14 cellular contexts compared by ENCODE assay signal in genomic region chr1:109239047-109239579, GRCh38. TPM values are rescaled to one million over a fixed set of nuclear protein-coding genes. Genes with fewer than 3 reads are reported as not detected.
DNase-seq lines count a peak whose midpoint lies in the region; ATAC-seq and TF ChIP-seq lines count a peak whose summit lies in the region.
"Had no signal": no experiment of that assay in that cellular context is flagged by ENCODE, and none has a peak within 500 bp of the region (broad histone marks: within the 10 kb centered on the region; RNA-seq: fewer than 3 reads in every experiment).

No MANE protein-coding gene starts in this region.

- peaks cover 6% of the 10 kb centered on the region for H4K20me1 ChIP-seq in smooth muscle cell (ENCODE audit: low read depth)

- H3F3A ChIP-seq in smooth muscle cell (ENCODE audit: low read depth): peaks cover 20% of the 10 kb centered on the region

- ATAC-seq in HG03135 (IDR thresholded peaks at IDR 0.05; ENCODE audit: unreplicated experiment): peak; percentile 51
- no peak for ATAC-seq in T-helper 17 cell
- ATAC-seq in foreskin keratinocyte: no peak
- ATAC-seq in activated T-cell treated with anti-CD3 and anti-CD28 coated beads, Interleukin-2, amount 50 U/mL, for 4 hours: no peak

- H4K8ac ChIP-seq in mesendoderm (ENCODE audit: low read depth, low read length): no peak overlapping the region

- peaks cover 8% of the 10 kb centered on the region for H3K4me1 ChIP-seq in foreskin keratinocyte
- H3K4me1 ChIP-seq in smooth muscle cell (ENCODE audit: low read depth): peaks cover 21% of the 10 kb centered on the region
- peaks cover 7% of the 10 kb centered on the region; the same call in 1 of the 2 replicates for H3K4me1 ChIP-seq in BE2C
- H3K4me1 ChIP-seq in mesendoderm (ENCODE audit: control insufficient read depth, low read depth, low read length): peaks cover 7% of the 10 kb centered on the region

- H3K27ac Mint-ChIP-seq in T-helper 17 cell: peak overlapping the region; percentile 34
- H3K27ac Mint-ChIP-seq: memory B cell had no signal

- no peak overlapping the region for H3K23ac ChIP-seq in mesendoderm (ENCODE audit: low read length)

- H3K27me3 ChIP-seq in foreskin keratinocyte (no peaks in the 10 kb centered on the region), smooth muscle cell (ENCODE audit: low read depth) (no peaks in the 10 kb centered on the region), BE2C (no peaks in the 10 kb centered on the region), mesendoderm (ENCODE audit: insufficient read depth, low read length, poor library complexity) (no peaks in the 10 kb centered on the region)
- H3K27me3 ChIP-seq: upper lobe of left lung had no signal

- H3K36me3 ChIP-seq in smooth muscle cell (ENCODE audit: low read depth): peaks cover 22% of the 10 kb centered on the region
- H3K36me3 ChIP-seq in BE2C: peaks cover 55% of the 10 kb centered on the region
- peaks cover 13% of the 10 kb centered on the region for H3K36me3 ChIP-seq in mesendoderm (ENCODE audit: control insufficient read depth, insufficient read depth, low read length)

- H3K4me2 ChIP-seq in smooth muscle cell: no peak overlapping the region
- no peak overlapping the region for H3K4me2 ChIP-seq in mesendoderm (ENCODE audit: low read length)

- H3K36me3 Mint-ChIP-seq in T-helper 17 cell (ENCODE audit: low read depth): peaks cover 4% of the 10 kb centered on the region
- peaks cover 30% of the 10 kb centered on the region for H3K36me3 Mint-ChIP-seq in activated T-cell treated with anti-CD3 and anti-CD28 coated beads, Interleukin-2, amount 50 U/mL, for 4 hours (ENCODE audit: insufficient read depth)

- H3K27ac ChIP-seq in foreskin keratinocyte: peak overlapping the region; percentile 98
- peak overlapping the region; percentile 40 for H3K27ac ChIP-seq in smooth muscle cell (ENCODE audit: low read depth)
- no peak overlapping the region for H3K27ac ChIP-seq in mesendoderm (ENCODE audit: low read depth, low read length)

- H2BK5ac ChIP-seq in mesendoderm (ENCODE audit: low read length): no peak overlapping the region

- WGBS in smooth muscle cell (ENCODE audit: low lambda C conversion rate): 72% methylated on average over 8 of the region's 8 CpGs
- WGBS in mesendoderm (ENCODE audit: extremely low coverage, insufficient coverage, low lambda C conversion rate): no CpG with 5 or more reads among the region's 8 CpGs

- no peaks in the 10 kb centered on the region for H3K79me1 ChIP-seq in mesendoderm (ENCODE audit: low read length)

- H3K4me3 ChIP-seq in smooth muscle cell: no peak overlapping the region
- no peak overlapping the region for H3K4me3 ChIP-seq in BE2C (ENCODE audit: low read depth, low read length)
- no peak overlapping the region for H3K4me3 ChIP-seq in mesendoderm (ENCODE audit: low read length)
- H3K4me3 ChIP-seq: HAP-1, upper lobe of left lung had no signal

- no peak overlapping the region for H3K56ac ChIP-seq in mesendoderm (ENCODE audit: low read length)

- H3K9me3 Mint-ChIP-seq in activated T-cell treated with anti-CD3 and anti-CD28 coated beads, Interleukin-2, amount 50 U/mL, for 4 hours: no peaks in the 10 kb centered on the region
- H3K9me3 Mint-ChIP-seq: memory B cell had no signal

- no peaks in the 10 kb centered on the region for H3K79me2 ChIP-seq in smooth muscle cell (ENCODE audit: low read depth)
- H3K79me2 ChIP-seq in mesendoderm (ENCODE audit: control insufficient read depth, insufficient read depth, low read length): no peaks in the 10 kb centered on the region

- H3K27me3 Mint-ChIP-seq in T-helper 17 cell: peaks cover 21% of the 10 kb centered on the region
- peaks cover 2% of the 10 kb centered on the region for H3K27me3 Mint-ChIP-seq in activated T-cell treated with anti-CD3 and anti-CD28 coated beads, Interleukin-2, amount 50 U/mL, for 4 hours (ENCODE audit: low read depth)

- H2BK15ac ChIP-seq in mesendoderm (replicated peaks; ENCODE audit: low read depth): no peak overlapping the region

- H2AK5ac ChIP-seq in mesendoderm (ENCODE audit: low read length): no peak overlapping the region

- H2AFZ ChIP-seq in smooth muscle cell (ENCODE audit: low read depth): no peak overlapping the region

- DNase-seq in T-helper 17 cell (no peak), foreskin keratinocyte (no peak), smooth muscle cell (lab: John Stamatoyannopoulos, UW; ENCODE audit: unreplicated experiment) (no peak), anterior cingulate cortex (lab: John Stamatoyannopoulos, UW) (no peak), BE2C (no peak), mesendoderm (no peak)
- no peak for DNase-seq in activated T-cell treated with anti-CD3 and anti-CD28 coated beads, Interleukin-2, amount 50 U/mL, for 4 hours
- DNase-seq: cerebellar nuclear complex, NCI-H1436 treated with DMSO at 0.1 percent for 48 hours, NCI-H446 treated with DMSO at 0.1 percent for 48 hours had no signal

- H3K4me1 Mint-ChIP-seq in T-helper 17 cell: peaks cover 23% of the 10 kb centered on the region
- peaks cover 21% of the 10 kb centered on the region for H3K4me1 Mint-ChIP-seq in activated T-cell treated with anti-CD3 and anti-CD28 coated beads, Interleukin-2, amount 50 U/mL, for 4 hours (ENCODE audit: low read depth)

- no peak for TF ChIP-seq CTCF in foreskin keratinocyte (conservative IDR thresholded peaks at IDR 0.05)
- no peak for TF ChIP-seq CTCF in smooth muscle cell (IDR thresholded peaks at IDR 0.05; ENCODE audit: borderline replicate concordance, insufficient read depth, poor library complexity, severe bottlenecking)
- no peak for TF ChIP-seq CTCF in BE2C (IDR thresholded peaks at IDR 0.05; ENCODE audit: low read depth, low read length)

- H3K9me3 ChIP-seq in T-helper 17 cell (ENCODE audit: control insufficient read depth, low read length, poor library complexity, severe bottlenecking) (no peaks in the 10 kb centered on the region), smooth muscle cell (replicated peaks; ENCODE audit: low read depth) (no peaks in the 10 kb centered on the region), BE2C (no peaks in the 10 kb centered on the region)
- H3K9me3 ChIP-seq: HAP-1, upper lobe of left lung had no signal

- no peak overlapping the region for H3K4ac ChIP-seq in mesendoderm (ENCODE audit: low read depth, low read length)

- H3K9ac ChIP-seq in smooth muscle cell (ENCODE audit: low read depth): no peak overlapping the region
- H3K9ac ChIP-seq in mesendoderm (ENCODE audit: low read length): no peak overlapping the region

- H2BK120ac ChIP-seq in mesendoderm (ENCODE audit: low read depth, low read length): no peak overlapping the region

- no peak overlapping the region for H3K4me3 Mint-ChIP-seq in T-helper 17 cell
- H3K4me3 Mint-ChIP-seq in activated T-cell treated with anti-CD3 and anti-CD28 coated beads, Interleukin-2, amount 50 U/mL, for 4 hours: no peak overlapping the region
- H3K4me3 Mint-ChIP-seq: memory B cell had no signal

- H3K18ac ChIP-seq in mesendoderm (ENCODE audit: low read length): no peak overlapping the region

- no peak overlapping the region for H4K5ac ChIP-seq in mesendoderm (ENCODE audit: low read length)

RNA-seq across cellular contexts. Expression of gene CELSR2, which starts 10.2 kb away (rescaled TPM):
- total RNA-seq in T-helper 17 cell (1 to 10 TPM; 3.2 to 3.3 TPM), foreskin keratinocyte (14.1 and 16.0 TPM in 2 replicates), smooth muscle cell (2.9 and 3.6 TPM in 2 replicates)
- polyA plus RNA-seq in foreskin keratinocyte (7.9 and 8.1 TPM in 2 replicates), smooth muscle cell (1.8 and 5.1 TPM in 2 replicates)
- polyA plus RNA-seq in BE2C (2012; ENCODE audit: insufficient read depth, insufficient read length, low read depth): 39.5 TPM
- 1 to 10 TPM; 1.4 to 2.2 (median 1.5) TPM for total RNA-seq in activated T-cell treated with anti-CD3 and anti-CD28 coated beads, Interleukin-2, amount 50 U/mL, for 4 hours
- 2.9 TPM for polyA plus RNA-seq in mesendoderm (2013, experiment 1 of 2)
- 2.9 TPM for polyA plus RNA-seq in mesendoderm (2013, experiment 2 of 2)

RNA-seq across cellular contexts. Expression of gene SARS1, which starts 25.4 kb away (rescaled TPM):
- total RNA-seq in T-helper 17 cell (100 to 1,000 TPM in 1 of 2 donors, 10 to 100 TPM in 1; 90.8 to 120 TPM), foreskin keratinocyte (225 and 279 TPM in 2 replicates), smooth muscle cell (157 and 164 TPM in 2 replicates)
- polyA plus RNA-seq in foreskin keratinocyte (189 and 238 TPM in 2 replicates), smooth muscle cell (165 and 176 TPM in 2 replicates)
- 865 TPM for polyA plus RNA-seq in BE2C (2012; ENCODE audit: insufficient read depth, insufficient read length, low read depth)
- total RNA-seq in activated T-cell treated with anti-CD3 and anti-CD28 coated beads, Interleukin-2, amount 50 U/mL, for 4 hours: 100 to 1,000 TPM; 166 to 207 (median 201) TPM
- 108 TPM for polyA plus RNA-seq in mesendoderm (2013, experiment 1 of 2)
- 110 TPM for polyA plus RNA-seq in mesendoderm (2013, experiment 2 of 2)

RNA-seq across cellular contexts. Expression of gene PSRC1, which starts 43.8 kb away (rescaled TPM):
- total RNA-seq in T-helper 17 cell (1 to 10 TPM; 1.2 to 1.7 TPM), foreskin keratinocyte (26.6 and 33.5 TPM in 2 replicates), smooth muscle cell (5.5 and 5.7 TPM in 2 replicates)
- polyA plus RNA-seq in foreskin keratinocyte (24.0 and 33.7 TPM in 2 replicates), smooth muscle cell (9.0 and 10.8 TPM in 2 replicates)
- polyA plus RNA-seq in BE2C (2012; ENCODE audit: insufficient read depth, insufficient read length, low read depth): 6.6 TPM
- under 1 TPM; 0.24 to 0.51 (median 0.37) TPM for total RNA-seq in activated T-cell treated with anti-CD3 and anti-CD28 coated beads, Interleukin-2, amount 50 U/mL, for 4 hours
- 57.7 TPM for polyA plus RNA-seq in mesendoderm (2013, experiment 1 of 2)
- polyA plus RNA-seq in mesendoderm (2013, experiment 2 of 2): 61.1 TPM
